Comparison of ENCODE assay signal across 8 cellular contexts in genomic region chr11:102109896-102110760, GRCh38. TPM values are rescaled to one million over a fixed set of nuclear protein-coding genes. Genes with fewer than 3 reads are reported as not detected.
A peak's percentile ranks its signal among the peaks of the same experiment; 100 is the strongest.
DNase-seq lines count a peak whose midpoint lies in the region; ATAC-seq and TF ChIP-seq lines count a peak whose summit lies in the region.

Gene YAP1, plus strand, starts transcription at chr11:102110447. Its CDS starts 402 bp downstream, at chr11:102110849.

- ATAC-seq in GM19328 (IDR thresholded peaks at IDR 0.05; ENCODE audit: unreplicated experiment) (peak; percentile 83), HG03442 (IDR thresholded peaks at IDR 0.05; ENCODE audit: unreplicated experiment) (peak; percentile 85), SK-N-SH treated with all-trans-retinoic acid at 6 μM for 48 hours (peak; percentile 81), thoracic aorta (ENCODE audit: insufficient number of reproducible peaks, low FRiP score, low read depth) (peak; percentile 84)

- no peak within 1 kb of the TSS for H3K27ac Mint-ChIP-seq in activated naive CD8-positive, alpha-beta T cell treated with anti-CD3 and anti-CD28 coated beads for 36 hours
- H3K27ac Mint-ChIP-seq in osteocyte (ENCODE audit: unreplicated experiment) = peak within 1 kb of the TSS; percentile 100

- peaks cover 10% of the 10 kb centered on the region for H3K4me1 Mint-ChIP-seq in activated naive CD8-positive, alpha-beta T cell treated with anti-CD3 and anti-CD28 coated beads for 36 hours
- H3K4me1 Mint-ChIP-seq in osteocyte (ENCODE audit: unreplicated experiment) = peaks cover 37% of the 10 kb centered on the region

- H3K36me3 ChIP-seq in thoracic aorta = no peaks in the 10 kb centered on the region

- intact Hi-C loops in head of caudate nucleus (cut with DNase I) = no loop called here

- H3K4me3 ChIP-seq in thoracic aorta = peak within 1 kb of the TSS; percentile 85

- DNase-seq in Ammon's horn (ENCODE audit: low spot score) (peak; percentile 58), head of caudate nucleus (peak in 41 of 42 donors; percentile 7 to 81 (median 61)), osteocyte (ENCODE audit: extremely low spot score, unreplicated experiment) (peak; percentile 95), thoracic aorta (ENCODE audit: low spot score) (peak; percentile 31)
- DNase-seq in activated naive CD8-positive, alpha-beta T cell treated with anti-CD3 and anti-CD28 coated beads for 36 hours = peak; percentile 72

- peaks cover 18 to 27% of the 10 kb centered on the region in 2 donors for H3K4me1 ChIP-seq in thoracic aorta (ENCODE audit: control insufficient read depth in 1 of 2, low read depth in 2 of 2)

- H3K27me3 ChIP-seq in thoracic aorta (replicated peaks; ENCODE audit: insufficient read depth) = no peaks in the 10 kb centered on the region

- H3K36me3 Mint-ChIP-seq in activated naive CD8-positive, alpha-beta T cell treated with anti-CD3 and anti-CD28 coated beads for 36 hours = peaks cover 2% of the 10 kb centered on the region
- peaks cover 10% of the 10 kb centered on the region for H3K36me3 Mint-ChIP-seq in osteocyte (ENCODE audit: unreplicated experiment)

- H3K9me3 Mint-ChIP-seq in activated naive CD8-positive, alpha-beta T cell treated with anti-CD3 and anti-CD28 coated beads for 36 hours = no peaks in the 10 kb centered on the region
- no peaks in the 10 kb centered on the region for H3K9me3 Mint-ChIP-seq in osteocyte (ENCODE audit: unreplicated experiment)

- H3K27me3 Mint-ChIP-seq in activated naive CD8-positive, alpha-beta T cell treated with anti-CD3 and anti-CD28 coated beads for 36 hours = peaks cover 70% of the 10 kb centered on the region
- H3K27me3 Mint-ChIP-seq in osteocyte (ENCODE audit: unreplicated experiment) = no peaks in the 10 kb centered on the region

- peak within 1 kb of the TSS; percentile 92 for H3K4me3 Mint-ChIP-seq in activated naive CD8-positive, alpha-beta T cell treated with anti-CD3 and anti-CD28 coated beads for 36 hours
- peak within 1 kb of the TSS; percentile 99 for H3K4me3 Mint-ChIP-seq in osteocyte (ENCODE audit: unreplicated experiment)

- H3K9me3 ChIP-seq in thoracic aorta = no peaks in the 10 kb centered on the region

- H3K27ac ChIP-seq in thoracic aorta = peak within 1 kb of the TSS; percentile 99 to 100

- TF ChIP-seq CTCF in osteocyte (IDR thresholded peaks at IDR 0.05) (no peak), thoracic aorta (IDR thresholded peaks at IDR 0.05) (no peak)

TF ChIP-seq in SK-N-SH treated with all-trans-retinoic acid at 6 μM for 48 hours, 23 proteins besides CTCF, POLR2A, EP300 and RAD21:
- TF ChIP-seq ZNF565 (CRISPR knock-in tag; conservative IDR thresholded peaks at IDR 0.05; ENCODE audit: low read depth) = no peak
- TF ChIP-seq ZFP30 (CRISPR knock-in tag; IDR thresholded peaks at IDR 0.05) = no peak
- TF ChIP-seq ZC3H10 (CRISPR knock-in tag; IDR thresholded peaks at IDR 0.05) = 0 out of 2 replicates have a peak, but pooled peaks have one; percentile 14
TF ChIP-seq in SK-N-SH treated with all-trans-retinoic acid at 6 μM for 48 hours: peak in this region for 1.

RNA-seq across cellular contexts. Expression of gene YAP1, which starts in this region (rescaled TPM):
- total RNA-seq in activated naive CD8-positive, alpha-beta T cell treated with anti-CD3 and anti-CD28 coated beads for 36 hours = under 1 TPM; 0.04 to 0.06 TPM
- total RNA-seq in osteocyte (126 and 128 TPM in 2 replicates), thoracic aorta (100 to 1,000 TPM; 355 to 434 TPM)

Comparison
In these comparisons a context has a peak if more than half of its experiments do, and no peak if none do; other contexts are left out.
1. Peak in every context shown above with its lines: DNase-seq, ATAC-seq, H3K4me3 ChIP-seq and H3K27ac ChIP-seq.
2. RNA of gene YAP1 (total RNA-seq): 355 to 434 TPM in thoracic aorta and 126 to 128 TPM in osteocyte; 0.04 to 0.06 TPM in activated naive CD8-positive, alpha-beta T cell treated with anti-CD3 and anti-CD28 coated beads for 36 hours; every median in the first group is over 100 times any median in the second.
3. Peak in DNase-seq in activated naive CD8-positive, alpha-beta T cell treated with anti-CD3 and anti-CD28 coated beads for 36 hours; RNA of the gene not detected or under 1 TPM.
4. DNase-seq: peak in every context shown above with its lines; median percentile 95 in osteocyte; 72 in activated naive CD8-positive, alpha-beta T cell treated with anti-CD3 and anti-CD28 coated beads for 36 hours; 61 in head of caudate nucleus; 58 in Ammon's horn; 31 in thoracic aorta.